Comparison of ENCODE assay signal across 25 cellular contexts in genomic region chr13:23381877-23382276, GRCh38. TPM values are rescaled to one million over a fixed set of nuclear protein-coding genes. Genes with fewer than 3 reads are reported as not detected.
DNase-seq lines count a peak whose midpoint lies in the region; ATAC-seq and TF ChIP-seq lines count a peak whose summit lies in the region.
"Had no signal": no experiment of that assay in that cellular context is flagged by ENCODE, and none has a peak within 500 bp of the region (broad histone marks: within the 10 kb centered on the region; RNA-seq: fewer than 3 reads in every experiment).

No MANE protein-coding gene starts in this region.

- H3K27me3 ChIP-seq in SJCRH30 (no peaks in the 10 kb centered on the region), thoracic aorta (replicated peaks; ENCODE audit: insufficient read depth) (no peaks in the 10 kb centered on the region)
- H3K27me3 ChIP-seq: cardiac muscle cell had no signal

- DNase-seq in NCI-H2081 (lab: John Stamatoyannopoulos, UW) (peak; percentile 5 to 29), NCI-H2081 treated with DMSO at 0.1 percent for 48 hours (lab: John Stamatoyannopoulos, UW) (no peak), SJCRH30 (peak; percentile 31 to 56), fibroblast of peridontal ligament (ENCODE audit: extremely low read depth) (peak; percentile 10), thoracic aorta (ENCODE audit: low spot score) (no peak), GM10266 (ENCODE audit: extremely low spot score) (no peak)
- DNase-seq: activated CD4-positive, alpha-beta T cell treated with anti-CD3 and anti-CD28 coated beads, Interleukin-2, amount 50 U/mL, for 48 hours; AML-193; Caco-2; effector CD4-positive, alpha-beta T cell; HCEC 1CT; Kasumi-1; mucosa of descending colon; NCI-H2171; NCI-H82; PC-9; stimulated activated CD4-positive, alpha-beta T cell treated with anti-CD3 and anti-CD28 coated beads, Interleukin-2, amount 100 ng/mL, for 24 hours; trophoblast cell had no signal

- H3K4me3 ChIP-seq in SJCRH30 = no peak overlapping the region
- peak overlapping the region; percentile 30 for H3K4me3 ChIP-seq in thoracic aorta
- H3K4me3 ChIP-seq: cardiac muscle cell, mucosa of descending colon, PC-9, prostate gland, skin epidermis had no signal

- H3K9me3 ChIP-seq in SJCRH30 (replicated peaks) (peaks cover 4% of the 10 kb centered on the region; the same call in 1 of the 2 replicates), thoracic aorta (no peaks in the 10 kb centered on the region)
- H3K9me3 ChIP-seq: Caco-2, mucosa of descending colon, prostate gland had no signal

- ATAC-seq in thoracic aorta (ENCODE audit: insufficient number of reproducible peaks, low FRiP score, low read depth) (no peak), HG02970 (IDR thresholded peaks at IDR 0.05; ENCODE audit: low FRiP score, unreplicated experiment) (no peak), GM19324 (IDR thresholded peaks at IDR 0.05; ENCODE audit: low FRiP score, unreplicated experiment) (no peak)
- ATAC-seq: mucosa of descending colon, WTC11 had no signal

- H3K36me3 ChIP-seq in SJCRH30 (no peaks in the 10 kb centered on the region), thoracic aorta (no peaks in the 10 kb centered on the region)
- H3K36me3 ChIP-seq: cardiac muscle cell, prostate gland had no signal

- no peak for TF ChIP-seq CTCF in thoracic aorta (IDR thresholded peaks at IDR 0.05)
- TF ChIP-seq CTCF in GM10266 (IDR thresholded peaks at IDR 0.05; ENCODE audit: control insufficient read depth, insufficient read depth, low read depth, missing control alignments) = no peak

- H3K27ac ChIP-seq in SJCRH30 = peak overlapping the region; percentile 58
- no peak overlapping the region for H3K27ac ChIP-seq in thoracic aorta
- H3K27ac ChIP-seq: 22Rv1, cardiac muscle cell, PC-9, prostate gland had no signal

- H3K4me1 ChIP-seq in SJCRH30 = peaks cover 70% of the 10 kb centered on the region
- peaks cover 15 to 35% of the 10 kb centered on the region in 2 donors for H3K4me1 ChIP-seq in thoracic aorta (ENCODE audit: control insufficient read depth in 1 of 2, low read depth in 2 of 2)
- H3K4me1 ChIP-seq: Caco-2, prostate gland had no signal

RNA-seq across cellular contexts. Expression of gene SACS, which starts 51.6 kb away (rescaled TPM):
- 87.2 and 107 TPM in 2 replicates for total RNA-seq in SJCRH30 (2014; rRNA removed; shearing (Covaris generic))
- 10 to 100 TPM; 36.8 to 47.6 TPM for total RNA-seq in thoracic aorta

Comparison
In these comparisons a context has a peak if more than half of its experiments do, and no peak if none do; other contexts are left out.
1. DNase-seq: peak in NCI-H2081 (2 of 2), SJCRH30 (2 of 2) and fibroblast of peridontal ligament (single experiment); none in NCI-H2081 treated with DMSO at 0.1 percent for 48 hours (single experiment), thoracic aorta (single experiment) and GM10266 (single experiment).